ENCODE assay signal across 22 cellular contexts in the genomic region with DNA sequence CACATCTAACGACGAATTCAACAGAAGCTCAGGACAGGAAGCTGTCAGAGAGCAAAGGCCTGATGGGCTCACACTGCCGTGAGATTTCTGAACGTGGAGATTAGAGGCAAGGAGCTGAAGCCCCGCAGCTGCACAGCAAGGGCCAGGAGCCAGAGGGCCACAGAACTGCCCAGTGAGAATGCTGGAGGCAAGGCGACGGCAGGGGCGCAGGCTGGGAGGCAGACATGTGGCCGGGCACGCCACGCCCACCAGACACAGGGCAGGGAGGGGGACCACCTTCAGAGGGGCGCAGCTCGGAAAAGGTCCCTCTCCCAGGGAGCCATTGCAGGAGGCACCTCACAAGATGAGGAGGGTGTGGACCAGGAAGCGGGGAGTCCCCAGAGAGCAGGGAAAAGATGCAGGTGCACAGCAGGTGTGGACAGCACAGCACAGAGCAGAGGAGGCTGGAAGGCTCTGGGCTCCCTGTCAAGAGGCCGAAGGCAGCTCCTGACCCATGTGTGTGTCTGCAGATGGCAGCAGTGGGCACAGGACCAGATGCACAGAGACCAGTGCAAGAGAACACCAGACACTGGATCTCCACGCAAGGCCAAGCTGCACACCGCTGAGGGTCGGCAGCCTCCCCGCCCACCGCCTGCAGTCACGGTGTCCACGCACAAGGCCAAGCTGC.
"Had no signal": no experiment of that assay in that cellular context is flagged by ENCODE, and none has a peak within 500 bp of the region (broad histone marks: within the 10 kb centered on the region; RNA-seq: fewer than 3 reads in every experiment).

No MANE protein-coding gene starts in this region.

- H3K27ac ChIP-seq: colonic mucosa, hepatocyte, skin epidermis, testis, upper lobe of right lung had no signal

- H3K27ac Mint-ChIP-seq: activated naive CD4-positive, alpha-beta T cell treated with anti-CD3 and anti-CD28 coated beads, Interleukin-2, amount 10 ng/mL, durations not matched to agents 7 days and 5 days; activated T-helper 2 cell treated with anti-CD3 and anti-CD28 coated beads, Interferon-gamma antibody, Interleukin-2, Interleukin-4, amounts not matched to agents 10 μg/mL and 5 μg/mL and 100 μg/mL, durations not matched to agents 14 hours and 24 hours and 36 hours; stimulated activated naive CD8-positive, alpha-beta T cell treated with anti-CD3 and anti-CD28 coated beads, Interleukin-15, Interleukin-2, amounts not matched to agents 100 ng/mL and 50 ng/mL, for 24 hours had no signal

- H3K27me3 ChIP-seq: colonic mucosa, hepatocyte, left lung, testis, upper lobe of right lung had no signal

- H3K27me3 Mint-ChIP-seq: activated naive CD4-positive, alpha-beta T cell treated with anti-CD3 and anti-CD28 coated beads, Interleukin-2, amount 10 ng/mL, durations not matched to agents 7 days and 5 days; naive B cell; stimulated activated naive CD8-positive, alpha-beta T cell treated with anti-CD3 and anti-CD28 coated beads, Interleukin-15, Interleukin-2, amounts not matched to agents 100 ng/mL and 50 ng/mL, for 24 hours had no signal

- H3K4me1 ChIP-seq: colonic mucosa, left lung, testis had no signal

- ATAC-seq: esophagus mucosa, left lung, right cardiac atrium, upper lobe of right lung had no signal

- H2AFZ ChIP-seq: hepatocyte had no signal

- H3K9me3 ChIP-seq: colonic mucosa, left lung, testis, upper lobe of right lung had no signal

- H3K4me3 Mint-ChIP-seq: activated naive CD4-positive, alpha-beta T cell treated with anti-CD3 and anti-CD28 coated beads, Interleukin-2, amount 10 ng/mL, durations not matched to agents 7 days and 5 days; naive B cell; stimulated activated naive CD8-positive, alpha-beta T cell treated with anti-CD3 and anti-CD28 coated beads, Interleukin-15, Interleukin-2, amounts not matched to agents 100 ng/mL and 50 ng/mL, for 24 hours had no signal

- H3K36me3 Mint-ChIP-seq: activated naive CD4-positive, alpha-beta T cell treated with anti-CD3 and anti-CD28 coated beads, Interleukin-2, amount 10 ng/mL, durations not matched to agents 7 days and 5 days had no signal

- H3K4me1 Mint-ChIP-seq: activated naive CD4-positive, alpha-beta T cell treated with anti-CD3 and anti-CD28 coated beads, Interleukin-2, amount 10 ng/mL, durations not matched to agents 7 days and 5 days had no signal

- DNase-seq: activated CD4-positive, alpha-beta T cell treated with anti-CD3 and anti-CD28 coated beads for 1 hour; activated CD4-positive, alpha-beta T cell treated with anti-CD3 and anti-CD28 coated beads, Interleukin-2, amount 50 U/mL, for 48 hours; activated naive CD4-positive, alpha-beta T cell treated with anti-CD3 and anti-CD28 coated beads, Interleukin-2, amount 10 ng/mL, durations not matched to agents 7 days and 5 days; activated T-cell treated with anti-CD3 and anti-CD28 coated beads, Interleukin-2, amount 50 U/mL, for 1 hour; colonic mucosa; left lung; mammary epithelial cell; naive B cell; stimulated activated CD4-positive, alpha-beta T cell treated with anti-CD3 and anti-CD28 coated beads, Interleukin-15, amount 100 ng/mL, for 24 hours; stimulated activated CD4-positive, alpha-beta T cell treated with anti-CD3 and anti-CD28 coated beads, Interleukin-4, amount 100 ng/mL, for 1 hour; T-helper 1 cell; T1000; testis; upper lobe of right lung had no signal

- H3K4me3 ChIP-seq: colonic mucosa, hepatocyte, left lung, skin epidermis, testis, upper lobe of right lung had no signal

- FAIRE-seq: astrocyte, keratinocyte had no signal

- H3K36me3 ChIP-seq: colonic mucosa, upper lobe of right lung had no signal

- H3K4me2 ChIP-seq: hepatocyte had no signal

- H3K9me3 Mint-ChIP-seq: activated naive CD4-positive, alpha-beta T cell treated with anti-CD3 and anti-CD28 coated beads, Interleukin-2, amount 10 ng/mL, durations not matched to agents 7 days and 5 days; activated T-helper 2 cell treated with anti-CD3 and anti-CD28 coated beads, Interferon-gamma antibody, Interleukin-2, Interleukin-4, amounts not matched to agents 10 μg/mL and 5 μg/mL and 100 μg/mL, durations not matched to agents 14 hours and 24 hours and 36 hours; naive B cell; stimulated activated naive CD8-positive, alpha-beta T cell treated with anti-CD3 and anti-CD28 coated beads, Interleukin-15, Interleukin-2, amounts not matched to agents 100 ng/mL and 50 ng/mL, for 24 hours had no signal
